In the genomic region with DNA sequence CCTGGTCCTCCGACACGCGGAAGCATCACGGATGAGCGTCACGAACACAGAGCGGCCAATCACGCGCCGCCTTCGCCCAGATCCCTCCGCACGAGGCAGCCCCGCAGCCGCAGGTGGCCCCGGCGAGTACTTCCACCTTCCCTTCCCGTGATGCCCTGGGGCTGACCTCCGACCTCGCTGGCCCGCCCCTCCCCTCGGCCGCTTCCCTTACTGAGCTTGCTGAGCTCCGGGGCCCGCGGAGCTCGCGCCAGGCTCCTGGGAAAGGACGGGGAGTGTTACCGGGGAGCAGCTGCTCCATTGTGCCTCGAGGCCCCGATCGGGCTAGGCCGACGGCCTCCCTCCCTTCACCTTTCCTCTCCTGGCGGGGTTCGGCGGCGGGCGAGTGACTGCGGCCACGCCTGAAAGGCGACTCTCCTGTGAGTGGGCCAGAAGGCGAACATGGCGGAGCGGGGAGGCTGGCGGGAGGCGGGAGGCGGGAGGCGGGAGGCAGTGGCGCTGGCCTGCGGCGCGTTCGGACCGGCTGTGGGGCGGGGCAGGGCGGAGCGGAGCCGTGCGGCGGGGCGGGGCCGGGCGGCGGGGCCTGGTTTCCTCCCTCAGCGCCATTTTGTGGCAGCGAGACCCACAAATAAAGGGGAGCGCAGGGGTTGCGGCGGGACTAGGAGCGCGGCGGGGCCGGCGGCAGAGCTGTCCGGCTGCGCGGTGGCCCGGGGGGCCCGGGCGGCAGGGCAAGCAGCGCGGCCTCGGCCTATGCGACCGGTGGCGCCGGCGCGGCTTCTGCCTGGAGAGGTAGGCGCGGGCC, we compare ENCODE assay signal across 1 cellular context.
TF ChIP-seq lines count a peak whose summit lies in the region.

TSS of gene WTAP (plus strand) at position 589 of the 799 bp plus-strand sequence. CDS start 8,760 bp downstream, outside the sequence.

TF ChIP-seq in K562, 482 proteins besides CTCF, POLR2A, EP300 and RAD21 (continued from another document and continues in another):
- TF ChIP-seq CREB3 (tag; conservative IDR thresholded peaks at IDR 0.05; ENCODE audit: low read depth) (peak; percentile 88), ZNF583 (CRISPR knock-in tag; IDR thresholded peaks at IDR 0.05) (peak; percentile 52; the same call in 1 of the 2 replicates), CBX5 (IDR thresholded peaks at IDR 0.05; ENCODE audit: borderline replicate concordance, low read depth) (peak; percentile 69; the same call in 1 of the 2 replicates), RAD51 (IDR thresholded peaks at IDR 0.05; ENCODE audit: borderline replicate concordance, low read depth) (peak; percentile 41; the same call in 1 of the 2 replicates), POLR3A (IDR thresholded peaks at IDR 0.05; ENCODE audit: borderline replicate concordance, extremely low read depth, insufficient read depth, insufficient read length) (no peak), PHF8 (IDR thresholded peaks at IDR 0.05; ENCODE audit: borderline replicate concordance, low read length) (peak; percentile 99), SMARCE1 (IDR thresholded peaks at IDR 0.05) (no peak), PKNOX1 (IDR thresholded peaks at IDR 0.05) (peak; percentile 65), ZNF589 (CRISPR knock-in tag; IDR thresholded peaks at IDR 0.05; ENCODE audit: low read depth) (peak; percentile 95; the same call in 1 of the 2 replicates), ZNF695 (CRISPR knock-in tag; IDR thresholded peaks at IDR 0.05) (no peak), NR4A1 (CRISPR knock-in tag; IDR thresholded peaks at IDR 0.05) (peak; percentile 49; the same call in 1 of the 2 replicates), NR4A1 (tag; IDR thresholded peaks at IDR 0.05) (peak; percentile 2), NEUROD1 (IDR thresholded peaks at IDR 0.05; ENCODE audit: borderline replicate concordance, low read depth, low read length, partially characterized antibody) (peak; percentile 47), GABPA (tag; conservative IDR thresholded peaks at IDR 0.05; ENCODE audit: low read depth) (peak; percentile 71), MYC (IDR thresholded peaks at IDR 0.05; ENCODE audit: low read depth, low read length) (peak; percentile 99), MYC (CRISPR knock-in tag; IDR thresholded peaks at IDR 0.05; ENCODE audit: borderline replicate concordance, low read depth) (peak; percentile 97), LARP7 (IDR thresholded peaks at IDR 0.05) (peak; percentile 93), ZEB2 (IDR thresholded peaks at IDR 0.05) (peak; percentile 93)
- TF ChIP-seq, protein P1, sequence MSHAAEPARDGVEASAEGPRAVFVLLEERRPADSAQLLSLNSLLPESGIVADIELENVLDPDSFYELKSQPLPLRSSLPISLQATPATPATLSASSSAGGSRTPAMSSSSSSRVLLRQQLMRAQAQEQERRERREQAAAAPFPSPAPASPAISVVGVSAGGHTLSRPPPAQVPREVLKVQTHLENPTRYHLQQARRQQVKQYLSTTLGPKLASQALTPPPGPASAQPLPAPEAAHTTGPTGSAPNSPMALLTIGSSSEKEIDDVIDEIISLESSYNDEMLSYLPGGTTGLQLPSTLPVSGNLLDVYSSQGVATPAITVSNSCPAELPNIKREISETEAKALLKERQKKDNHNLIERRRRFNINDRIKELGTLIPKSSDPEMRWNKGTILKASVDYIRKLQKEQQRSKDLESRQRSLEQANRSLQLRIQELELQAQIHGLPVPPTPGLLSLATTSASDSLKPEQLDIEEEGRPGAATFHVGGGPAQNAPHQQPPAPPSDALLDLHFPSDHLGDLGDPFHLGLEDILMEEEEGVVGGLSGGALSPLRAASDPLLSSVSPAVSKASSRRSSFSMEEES (CRISPR knock-in tag; IDR thresholded peaks at IDR 0.05): no peak
- TF ChIP-seq, protein P2, sequence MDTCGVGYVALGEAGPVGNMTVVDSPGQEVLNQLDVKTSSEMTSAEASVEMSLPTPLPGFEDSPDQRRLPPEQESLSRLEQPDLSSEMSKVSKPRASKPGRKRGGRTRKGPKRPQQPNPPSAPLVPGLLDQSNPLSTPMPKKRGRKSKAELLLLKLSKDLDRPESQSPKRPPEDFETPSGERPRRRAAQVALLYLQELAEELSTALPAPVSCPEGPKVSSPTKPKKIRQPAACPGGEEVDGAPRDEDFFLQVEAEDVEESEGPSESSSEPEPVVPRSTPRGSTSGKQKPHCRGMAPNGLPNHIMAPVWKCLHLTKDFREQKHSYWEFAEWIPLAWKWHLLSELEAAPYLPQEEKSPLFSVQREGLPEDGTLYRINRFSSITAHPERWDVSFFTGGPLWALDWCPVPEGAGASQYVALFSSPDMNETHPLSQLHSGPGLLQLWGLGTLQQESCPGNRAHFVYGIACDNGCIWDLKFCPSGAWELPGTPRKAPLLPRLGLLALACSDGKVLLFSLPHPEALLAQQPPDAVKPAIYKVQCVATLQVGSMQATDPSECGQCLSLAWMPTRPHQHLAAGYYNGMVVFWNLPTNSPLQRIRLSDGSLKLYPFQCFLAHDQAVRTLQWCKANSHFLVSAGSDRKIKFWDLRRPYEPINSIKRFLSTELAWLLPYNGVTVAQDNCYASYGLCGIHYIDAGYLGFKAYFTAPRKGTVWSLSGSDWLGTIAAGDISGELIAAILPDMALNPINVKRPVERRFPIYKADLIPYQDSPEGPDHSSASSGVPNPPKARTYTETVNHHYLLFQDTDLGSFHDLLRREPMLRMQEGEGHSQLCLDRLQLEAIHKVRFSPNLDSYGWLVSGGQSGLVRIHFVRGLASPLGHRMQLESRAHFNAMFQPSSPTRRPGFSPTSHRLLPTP (IDR thresholded peaks at IDR 0.05; ENCODE audit: borderline replicate concordance, extremely low read depth, insufficient read length): no peak
- TF ChIP-seq, protein P3, sequence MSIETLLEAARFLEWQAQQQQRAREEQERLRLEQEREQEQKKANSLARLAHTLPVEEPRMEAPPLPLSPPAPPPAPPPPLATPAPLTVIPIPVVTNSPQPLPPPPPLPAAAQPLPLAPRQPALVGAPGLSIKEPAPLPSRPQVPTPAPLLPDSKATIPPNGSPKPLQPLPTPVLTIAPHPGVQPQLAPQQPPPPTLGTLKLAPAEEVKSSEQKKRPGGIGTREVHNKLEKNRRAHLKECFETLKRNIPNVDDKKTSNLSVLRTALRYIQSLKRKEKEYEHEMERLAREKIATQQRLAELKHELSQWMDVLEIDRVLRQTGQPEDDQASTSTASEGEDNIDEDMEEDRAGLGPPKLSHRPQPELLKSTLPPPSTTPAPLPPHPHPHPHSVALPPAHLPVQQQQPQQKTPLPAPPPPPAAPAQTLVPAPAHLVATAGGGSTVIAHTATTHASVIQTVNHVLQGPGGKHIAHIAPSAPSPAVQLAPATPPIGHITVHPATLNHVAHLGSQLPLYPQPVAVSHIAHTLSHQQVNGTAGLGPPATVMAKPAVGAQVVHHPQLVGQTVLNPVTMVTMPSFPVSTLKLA (conservative IDR thresholded peaks at IDR 0.05): peak; percentile 94 to 96
- TF ChIP-seq, protein P4, sequence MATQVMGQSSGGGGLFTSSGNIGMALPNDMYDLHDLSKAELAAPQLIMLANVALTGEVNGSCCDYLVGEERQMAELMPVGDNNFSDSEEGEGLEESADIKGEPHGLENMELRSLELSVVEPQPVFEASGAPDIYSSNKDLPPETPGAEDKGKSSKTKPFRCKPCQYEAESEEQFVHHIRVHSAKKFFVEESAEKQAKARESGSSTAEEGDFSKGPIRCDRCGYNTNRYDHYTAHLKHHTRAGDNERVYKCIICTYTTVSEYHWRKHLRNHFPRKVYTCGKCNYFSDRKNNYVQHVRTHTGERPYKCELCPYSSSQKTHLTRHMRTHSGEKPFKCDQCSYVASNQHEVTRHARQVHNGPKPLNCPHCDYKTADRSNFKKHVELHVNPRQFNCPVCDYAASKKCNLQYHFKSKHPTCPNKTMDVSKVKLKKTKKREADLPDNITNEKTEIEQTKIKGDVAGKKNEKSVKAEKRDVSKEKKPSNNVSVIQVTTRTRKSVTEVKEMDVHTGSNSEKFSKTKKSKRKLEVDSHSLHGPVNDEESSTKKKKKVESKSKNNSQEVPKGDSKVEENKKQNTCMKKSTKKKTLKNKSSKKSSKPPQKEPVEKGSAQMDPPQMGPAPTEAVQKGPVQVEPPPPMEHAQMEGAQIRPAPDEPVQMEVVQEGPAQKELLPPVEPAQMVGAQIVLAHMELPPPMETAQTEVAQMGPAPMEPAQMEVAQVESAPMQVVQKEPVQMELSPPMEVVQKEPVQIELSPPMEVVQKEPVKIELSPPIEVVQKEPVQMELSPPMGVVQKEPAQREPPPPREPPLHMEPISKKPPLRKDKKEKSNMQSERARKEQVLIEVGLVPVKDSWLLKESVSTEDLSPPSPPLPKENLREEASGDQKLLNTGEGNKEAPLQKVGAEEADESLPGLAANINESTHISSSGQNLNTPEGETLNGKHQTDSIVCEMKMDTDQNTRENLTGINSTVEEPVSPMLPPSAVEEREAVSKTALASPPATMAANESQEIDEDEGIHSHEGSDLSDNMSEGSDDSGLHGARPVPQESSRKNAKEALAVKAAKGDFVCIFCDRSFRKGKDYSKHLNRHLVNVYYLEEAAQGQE (CRISPR knock-in tag; IDR thresholded peaks at IDR 0.05; ENCODE audit: low read depth): peak; percentile 86
- TF ChIP-seq, protein P5, sequence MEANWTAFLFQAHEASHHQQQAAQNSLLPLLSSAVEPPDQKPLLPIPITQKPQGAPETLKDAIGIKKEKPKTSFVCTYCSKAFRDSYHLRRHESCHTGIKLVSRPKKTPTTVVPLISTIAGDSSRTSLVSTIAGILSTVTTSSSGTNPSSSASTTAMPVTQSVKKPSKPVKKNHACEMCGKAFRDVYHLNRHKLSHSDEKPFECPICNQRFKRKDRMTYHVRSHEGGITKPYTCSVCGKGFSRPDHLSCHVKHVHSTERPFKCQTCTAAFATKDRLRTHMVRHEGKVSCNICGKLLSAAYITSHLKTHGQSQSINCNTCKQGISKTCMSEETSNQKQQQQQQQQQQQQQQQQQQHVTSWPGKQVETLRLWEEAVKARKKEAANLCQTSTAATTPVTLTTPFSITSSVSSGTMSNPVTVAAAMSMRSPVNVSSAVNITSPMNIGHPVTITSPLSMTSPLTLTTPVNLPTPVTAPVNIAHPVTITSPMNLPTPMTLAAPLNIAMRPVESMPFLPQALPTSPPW (CRISPR knock-in tag; IDR thresholded peaks at IDR 0.05): peak; percentile 90
- TF ChIP-seq, protein P6, sequence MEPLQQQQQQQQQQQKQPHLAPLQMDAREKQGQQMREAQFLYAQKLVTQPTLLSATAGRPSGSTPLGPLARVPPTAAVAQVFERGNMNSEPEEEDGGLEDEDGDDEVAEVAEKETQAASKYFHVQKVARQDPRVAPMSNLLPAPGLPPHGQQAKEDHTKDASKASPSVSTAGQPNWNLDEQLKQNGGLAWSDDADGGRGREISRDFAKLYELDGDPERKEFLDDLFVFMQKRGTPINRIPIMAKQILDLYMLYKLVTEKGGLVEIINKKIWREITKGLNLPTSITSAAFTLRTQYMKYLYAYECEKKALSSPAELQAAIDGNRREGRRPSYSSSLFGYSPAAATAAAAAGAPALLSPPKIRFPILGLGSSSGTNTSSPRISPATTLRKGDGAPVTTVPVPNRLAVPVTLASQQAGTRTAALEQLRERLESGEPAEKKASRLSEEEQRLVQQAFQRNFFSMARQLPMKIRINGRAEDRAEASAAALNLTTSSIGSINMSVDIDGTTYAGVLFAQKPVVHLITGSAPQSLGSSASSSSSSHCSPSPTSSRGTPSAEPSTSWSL (CRISPR knock-in tag; IDR thresholded peaks at IDR 0.05; ENCODE audit: borderline replicate concordance): no peak; the same call in 1 of the 2 replicates
- TF ChIP-seq, protein P7, sequence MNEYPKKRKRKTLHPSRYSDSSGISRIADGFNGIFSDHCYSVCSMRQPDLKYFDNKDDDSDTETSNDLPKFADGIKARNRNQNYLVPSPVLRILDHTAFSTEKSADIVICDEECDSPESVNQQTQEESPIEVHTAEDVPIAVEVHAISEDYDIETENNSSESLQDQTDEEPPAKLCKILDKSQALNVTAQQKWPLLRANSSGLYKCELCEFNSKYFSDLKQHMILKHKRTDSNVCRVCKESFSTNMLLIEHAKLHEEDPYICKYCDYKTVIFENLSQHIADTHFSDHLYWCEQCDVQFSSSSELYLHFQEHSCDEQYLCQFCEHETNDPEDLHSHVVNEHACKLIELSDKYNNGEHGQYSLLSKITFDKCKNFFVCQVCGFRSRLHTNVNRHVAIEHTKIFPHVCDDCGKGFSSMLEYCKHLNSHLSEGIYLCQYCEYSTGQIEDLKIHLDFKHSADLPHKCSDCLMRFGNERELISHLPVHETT (CRISPR knock-in tag; conservative IDR thresholded peaks at IDR 0.05 in 1 of 2, IDR thresholded peaks at IDR 0.05 in 1 of 2): peak in 1 of 2 experiments; percentile 97; a peak in 2 of 4 replicates
